10 cellular contexts compared by ENCODE assay signal in the genomic region with DNA sequence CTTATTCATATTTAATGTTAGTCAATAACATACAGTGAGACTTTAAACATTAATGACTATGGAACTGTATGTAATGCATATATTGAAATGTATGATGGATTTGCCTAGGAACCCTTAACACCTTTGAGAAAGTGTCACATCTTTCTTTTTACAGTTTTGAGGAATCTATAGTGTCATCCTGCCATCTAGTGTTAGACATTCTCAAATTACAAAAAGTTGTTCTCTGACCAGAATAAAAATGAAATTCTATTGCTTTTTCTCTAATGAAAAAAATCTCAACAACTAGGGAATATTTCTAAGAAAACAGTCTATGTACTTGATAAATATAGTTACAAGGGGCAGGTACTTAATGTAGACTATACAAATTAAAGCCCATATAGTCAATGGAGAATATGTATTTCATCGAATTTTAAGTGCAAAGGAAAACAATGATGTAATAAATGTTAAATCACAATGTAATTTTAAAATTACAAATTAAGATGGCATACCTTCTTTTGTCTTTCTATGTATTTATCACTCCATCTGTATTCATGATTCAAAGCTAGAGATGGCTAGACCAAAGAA. TPM values are rescaled to one million over a fixed set of nuclear protein-coding genes. Genes with fewer than 3 reads are reported as not detected.
A peak's percentile ranks its signal among the peaks of the same experiment; 100 is the strongest.
DNase-seq lines count a peak whose midpoint lies in the region; ATAC-seq, FAIRE-seq and TF ChIP-seq lines count a peak whose summit lies in the region.
"Had no signal": no experiment of that assay in that cellular context is flagged by ENCODE, and none has a peak within 500 bp of the region (broad histone marks: within the 10 kb centered on the region; RNA-seq: fewer than 3 reads in every experiment).

No MANE protein-coding gene starts in this region.

- H3K36me3 Mint-ChIP-seq in T-cell: no peaks in the 10 kb centered on the region
- H3K36me3 Mint-ChIP-seq: activated naive CD8-positive, alpha-beta T cell had no signal

- H3K27me3 Mint-ChIP-seq in T-cell: no peaks in the 10 kb centered on the region

- no peak overlapping the region for H3K27ac Mint-ChIP-seq in T-cell
- H3K27ac Mint-ChIP-seq: activated naive CD8-positive, alpha-beta T cell had no signal

- no peaks in the 10 kb centered on the region for H4K20me1 ChIP-seq in PC-9 (ENCODE audit: insufficient read depth)

- POLR2A ChIA-PET in PC-9 (lab: Charles Lee; ENCODE audit: unreplicated experiment) (no interaction called here), T-cell (lab: Charles Lee) (no interaction called here)

- H3K4me3 Mint-ChIP-seq in T-cell: no peak overlapping the region
- H3K4me3 Mint-ChIP-seq: activated naive CD8-positive, alpha-beta T cell had no signal

- no peaks in the 10 kb centered on the region for H3K79me2 ChIP-seq in PC-9 (ENCODE audit: low read depth)

- no peak overlapping the region for H3K4me3 ChIP-seq in PC-9

- H3K9me3 Mint-ChIP-seq in T-cell: no peaks in the 10 kb centered on the region

- H2AFZ ChIP-seq in PC-9: no peak overlapping the region

- CTCF ChIA-PET in PC-9 (lab: Charles Lee): no interaction called here
- CTCF ChIA-PET in T-cell (lab: Charles Lee): no interaction called here

- H3K9me3 ChIP-seq in PC-9 (ENCODE audit: insufficient read depth, low read depth): no peaks in the 10 kb centered on the region

- no TSS peak for BruUV-seq in PC-9 (replicated peaks; lab: Mats Ljungman, UMichigan)

- H3K9me2 ChIP-seq in PC-9 (ENCODE audit: insufficient read depth): no peaks in the 10 kb centered on the region

- intact Hi-C loops in PC-9 (cut with micrococcal nuclease; ENCODE audit: unreplicated experiment): loop anchor here (1.0 to 5.0 kb wide), 2 partner anchors 551 to 590 kb away; no protein-coding TSS in a partner anchor

- FAIRE-seq in urothelium cell line (lab: Jason Lieb, UNC): no peak
- FAIRE-seq: GM18507 had no signal

- H3K27ac ChIP-seq in PC-9 (no peak overlapping the region), foreskin keratinocyte (no peak overlapping the region)

- ATAC-seq in GM18868 (IDR thresholded peaks at IDR 0.05; ENCODE audit: unreplicated experiment): peak; percentile 20
- ATAC-seq in foreskin keratinocyte: no peak
- ATAC-seq in T-cell (replicated peaks in 1 of 4): no peak

- no peak overlapping the region for H3K4me2 ChIP-seq in PC-9

- DNase-seq in A172 (ENCODE audit: low spot score) (peak; percentile 13), PC-9 (no peak), foreskin keratinocyte (no peak), urothelium cell line (ENCODE audit: low spot score) (peak; percentile 8), T-helper 1 cell (no peak), T-cell (no peak)
- DNase-seq in activated CD8-positive, alpha-beta memory T cell treated with anti-CD3 and anti-CD28 coated beads, Interleukin-2, amount 50 U/mL, for 4 hours: no peak

- no peaks in the 10 kb centered on the region for H3F3A ChIP-seq in PC-9 (ENCODE audit: insufficient read depth, low read depth)

- no peaks in the 10 kb centered on the region for H3K27me3 ChIP-seq in PC-9 (ENCODE audit: insufficient read depth, low read depth)
- H3K27me3 ChIP-seq in foreskin keratinocyte: no peaks in the 10 kb centered on the region

- peaks cover 3 to 6% (median 3%) of the 10 kb centered on the region in 3 donors for H3K4me1 Mint-ChIP-seq in T-cell

- TF ChIP-seq CTCF in PC-9 (conservative IDR thresholded peaks at IDR 0.05): peak; percentile 64
- peak; percentile 70 for TF ChIP-seq CTCF in foreskin keratinocyte (conservative IDR thresholded peaks at IDR 0.05)

- no peaks in the 10 kb centered on the region for H3K36me3 ChIP-seq in PC-9 (ENCODE audit: low read depth)

- H3K4me1 ChIP-seq in PC-9 (replicated peaks; ENCODE audit: insufficient read depth) (no peaks in the 10 kb centered on the region), foreskin keratinocyte (peaks cover 5% of the 10 kb centered on the region)

RNA-seq across cellular contexts. Expression of a gene that starts 5.1 kb away (rescaled TPM):
- 0.05 and 2.3 TPM in 2 replicates for total RNA-seq in A172 (2014; rRNA removed; shearing (Covaris generic))
- 0.48 TPM in 1 of 2 replicates, not detected in the other for total RNA-seq in PC-9 (2021)
- 2.3 and 3.3 TPM in 2 replicates for total RNA-seq in foreskin keratinocyte
- 0.56 and 0.69 TPM in 2 replicates for polyA plus RNA-seq in foreskin keratinocyte
- 1 to 10 TPM in 2 of 5 donors, under 1 TPM in 3; 0.03 to 2.4 (median 0.82) TPM for total RNA-seq in T-cell

Comparison
In these comparisons a context has a peak if more than half of its experiments do, and no peak if none do; other contexts are left out.
1. DNase-seq: peak in A172 (single experiment) and urothelium cell line (single experiment); none in PC-9 (0 of 2), foreskin keratinocyte (0 of 2), activated CD8-positive, alpha-beta memory T cell treated with anti-CD3 and anti-CD28 coated beads, Interleukin-2, amount 50 U/mL, for 4 hours (single experiment), T-helper 1 cell (0 of 5) and T-cell (0 of 34).